Comparison of ENCODE assay signal across 28 cellular contexts in the genomic region with DNA sequence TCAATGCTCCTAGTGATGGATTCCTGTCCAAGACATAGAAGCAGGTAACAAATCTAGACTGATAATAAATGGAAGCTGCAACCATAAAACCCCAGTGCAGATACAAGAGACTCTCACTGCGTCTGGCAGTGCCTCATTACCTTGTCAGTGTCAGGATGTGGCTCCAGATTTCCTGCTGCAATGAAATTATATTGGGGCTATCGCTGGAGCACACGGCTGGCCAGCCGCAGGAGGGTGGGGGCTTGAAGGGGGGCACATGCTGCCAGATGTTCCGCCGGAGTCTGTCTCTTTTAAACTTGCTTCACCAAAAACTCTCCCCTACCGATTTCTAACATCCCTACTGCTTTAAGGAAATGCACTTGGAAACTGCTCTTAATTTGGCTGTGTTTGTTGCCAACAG.
"Had no signal": no experiment of that assay in that cellular context is flagged by ENCODE, and none has a peak within 500 bp of the region (broad histone marks: within the 10 kb centered on the region; RNA-seq: fewer than 3 reads in every experiment).

No MANE protein-coding gene starts in this region.

- ATAC-seq: esophagus mucosa; foreskin keratinocyte; gastroesophageal sphincter; heart left ventricle; left cardiac atrium; left lung; naive thymus-derived CD4-positive, alpha-beta T cell; sciatic nerve; stimulated activated naive CD8-positive, alpha-beta T cell treated with anti-CD3 and anti-CD28 coated beads, Interleukin-15, amount 100 ng/mL, for 72 hours; upper lobe of right lung had no signal

- H3K4me1 ChIP-seq: foreskin keratinocyte, heart left ventricle, prostate gland, right atrium auricular region, suprapubic skin, transverse colon, upper lobe of right lung, uterus had no signal

- H3K27ac ChIP-seq: epithelial cell of prostate, foreskin keratinocyte, gastroesophageal sphincter, heart left ventricle, left lung, prostate gland, right atrium auricular region, suprapubic skin, transverse colon, upper lobe of right lung, uterus had no signal

- DNase-seq: effector CD8-positive, alpha-beta T cell; endodermal cell; foreskin keratinocyte; heart left ventricle; hippocampal formation; left cardiac atrium; left lung; mesendoderm; midbrain; naive thymus-derived CD4-positive, alpha-beta T cell; nucleus accumbens; stimulated activated CD4-positive, alpha-beta T cell treated with anti-CD3 and anti-CD28 coated beads, Interleukin-12 subunit alpha, Interleukin-12 subunit beta, amount 100 ng/mL, for 4 hours; stimulated activated CD4-positive, alpha-beta T cell treated with anti-CD3 and anti-CD28 coated beads, Interleukin-1b, Interleukin-23, amount 100 ng/mL, for 48 hours; stimulated activated CD4-positive, alpha-beta T cell treated with anti-CD3 and anti-CD28 coated beads, Interleukin-4, amount 100 ng/mL, for 1 hour; stimulated activated CD8-positive, alpha-beta memory T cell treated with anti-CD3 and anti-CD28 coated beads, Interleukin-4, amount 100 ng/mL, for 48 hours; stimulated activated naive CD4-positive, alpha-beta T cell; stimulated activated naive CD8-positive, alpha-beta T cell treated with anti-CD3 and anti-CD28 coated beads, Interleukin-15, amount 100 ng/mL, for 72 hours; transverse colon; upper lobe of right lung; uterus had no signal

- H3K27me3 ChIP-seq: right atrium auricular region had no signal

- H3K4me3 ChIP-seq: gastroesophageal sphincter, heart left ventricle, left lung, prostate gland, right atrium auricular region, smooth muscle cell, suprapubic skin, transverse colon, upper lobe of right lung, uterus had no signal

- H3K36me3 ChIP-seq: gastroesophageal sphincter, heart left ventricle, left lung, prostate gland, right atrium auricular region, suprapubic skin, transverse colon, upper lobe of right lung, uterus had no signal

- H3K4me2 ChIP-seq: smooth muscle cell had no signal

- H3K9me3 ChIP-seq: gastroesophageal sphincter, heart left ventricle, left lung, prostate gland, right atrium auricular region, suprapubic skin, transverse colon, upper lobe of right lung, uterus had no signal
